Comparison of ENCODE assay signal across 12 cellular contexts in the genomic region with DNA sequence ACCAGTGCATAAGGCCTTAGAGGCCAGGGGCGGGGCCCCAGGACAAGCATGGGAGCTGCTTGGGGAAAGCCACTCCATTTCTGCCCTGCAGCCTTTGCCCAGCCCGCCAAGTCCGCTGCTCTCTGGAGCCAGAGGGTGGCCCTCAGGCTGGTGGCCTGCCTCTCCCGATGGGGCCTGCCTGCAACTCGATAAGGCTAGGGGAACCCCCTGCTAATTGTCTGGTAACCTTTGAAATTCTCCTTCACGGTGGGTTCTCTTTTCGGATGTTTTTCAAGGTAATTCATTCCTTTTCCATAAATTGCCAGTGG.
"Had no signal": no experiment of that assay in that cellular context is flagged by ENCODE, and none has a peak within 500 bp of the region (broad histone marks: within the 10 kb centered on the region; RNA-seq: fewer than 3 reads in every experiment).

No MANE protein-coding gene starts in this region.

- H3K4me3 ChIP-seq: colonic mucosa, lower lobe of right lung, psoas muscle had no signal

- DNase-seq: activated CD4-positive, alpha-beta T cell treated with anti-CD3 and anti-CD28 coated beads for 1 hour; activated CD4-positive, alpha-beta T cell treated with anti-CD3 and anti-CD28 coated beads, Interleukin-2, amount 50 U/mL, for 48 hours; activated naive CD4-positive, alpha-beta T cell treated with anti-CD3 and anti-CD28 coated beads, Interleukin-2, amount 50 U/mL, for 16 hours; activated T-cell treated with anti-CD3 and anti-CD28 coated beads, Interleukin-2, amount 50 U/mL, for 1 hour; caudate nucleus; colonic mucosa; immature natural killer cell; lower lobe of right lung; psoas muscle; stimulated activated CD4-positive, alpha-beta T cell treated with anti-CD3 and anti-CD28 coated beads, Interleukin-12 subunit alpha, Interleukin-12 subunit beta, amount 100 ng/mL, for 4 hours; stimulated activated CD4-positive, alpha-beta T cell treated with anti-CD3 and anti-CD28 coated beads, Interleukin-2, amount 100 ng/mL, for 24 hours had no signal

- H3K27ac ChIP-seq: colonic mucosa, lower lobe of right lung, psoas muscle, VCaP had no signal

- H3K9me3 ChIP-seq: colonic mucosa, lower lobe of right lung, psoas muscle had no signal

- H3K4me1 ChIP-seq: colonic mucosa had no signal

- H3K27me3 ChIP-seq: colonic mucosa had no signal

- H3K36me3 ChIP-seq: colonic mucosa had no signal
